ENCODE assay signal across 9 cellular contexts in genomic region chr5:139666551-139666950, GRCh38. TPM values are rescaled to one million over a fixed set of nuclear protein-coding genes. Genes with fewer than 3 reads are reported as not detected.
DNase-seq lines count a peak whose midpoint lies in the region; ATAC-seq and TF ChIP-seq lines count a peak whose summit lies in the region.
"Had no signal": no experiment of that assay in that cellular context is flagged by ENCODE, and none has a peak within 500 bp of the region (broad histone marks: within the 10 kb centered on the region; RNA-seq: fewer than 3 reads in every experiment).

No MANE protein-coding gene starts in this region.

- H3K4me3 ChIP-seq in DOHH2 (ENCODE audit: low read length) = no peak overlapping the region
- H3K4me3 ChIP-seq in Panc1 (ENCODE audit: low read depth in 2 of 2, low read length in 2 of 2) = no peak overlapping the region
- no peak overlapping the region for H3K4me3 ChIP-seq in fibroblast of lung (replicated peaks in 1 of 4; ENCODE audit: control extremely low read depth in 1 of 4, insufficient read depth in 1 of 4, low read depth in 3 of 4, low read length in 4 of 4)
- H3K4me3 ChIP-seq in skeletal muscle tissue (ENCODE audit: low read length in 3 of 3) = peak overlapping the region in 2 of 3 donors; percentile 29 to 30
- H3K4me3 ChIP-seq in MG63 = no peak overlapping the region

- no peaks in the 10 kb centered on the region for H3K9me2 ChIP-seq in DOHH2 (replicated peaks; ENCODE audit: control insufficient read depth, low read length)

- peaks cover 23% of the 10 kb centered on the region for H3F3A ChIP-seq in DOHH2 (ENCODE audit: control insufficient read depth, insufficient read depth)

- no peak overlapping the region for H2AFZ ChIP-seq in fibroblast of lung (ENCODE audit: low read length)

- H3K36me3 ChIP-seq in DOHH2 (ENCODE audit: control insufficient read depth, low read length) = peaks cover 25% of the 10 kb centered on the region
- no peaks in the 10 kb centered on the region for H3K36me3 ChIP-seq in Panc1 (ENCODE audit: control insufficient read depth, insufficient read depth, low read length)
- no peaks in the 10 kb centered on the region for H3K36me3 ChIP-seq in fibroblast of lung (ENCODE audit: control insufficient read depth, insufficient read depth, low read length)
- peaks cover 0 to 4% (median 0%) of the 10 kb centered on the region in 3 donors for H3K36me3 ChIP-seq in skeletal muscle tissue (ENCODE audit: control insufficient read depth in 3 of 3, insufficient read depth in 3 of 3, low read length in 3 of 3)
- H3K36me3 ChIP-seq in MG63 = peaks cover 83% of the 10 kb centered on the region

- H3K9ac ChIP-seq in fibroblast of lung (ENCODE audit: insufficient read depth, low read length) (no peak overlapping the region), skeletal muscle tissue (ENCODE audit: low read depth in 1 of 3, low read length in 3 of 3) (peak overlapping the region; percentile 77 to 95 (median 79))

- POLR2A ChIA-PET in Panc1 (lab: Charles Lee) = interaction anchor here (0.5 to 0.8 kb wide), 2 partner anchors 104 to 512 kb away, joined by 3 to 8 read pairs; no protein-coding TSS in a partner anchor

- intact Hi-C loops in Panc1 (cut with micrococcal nuclease; ENCODE audit: unreplicated experiment) = no loop called here

- BruUV-seq in Panc1 (replicated peaks; lab: Mats Ljungman, UMichigan) = no TSS peak

- H3K27ac ChIP-seq in DOHH2 (ENCODE audit: low read depth, low read length) = 0 out of 2 replicates have a peak overlapping the region, but pooled peaks have one; percentile 1
- peak overlapping the region; percentile 99 for H3K27ac ChIP-seq in Panc1 (ENCODE audit: low read length)
- peak overlapping the region; percentile 23 for H3K27ac ChIP-seq in fibroblast of lung (ENCODE audit: insufficient read depth, low read length)
- H3K27ac ChIP-seq in skeletal muscle tissue (ENCODE audit: low read depth, low read length) = peak overlapping the region; percentile 85

- in situ Hi-C loops in Panc1 (cut with HindIII; ENCODE audit: low pct_unique_long_range_greater_than_20kb, low sequenced_read_pairs) = no loop called here
- in situ Hi-C loops in ACHN (cut with HindIII; ENCODE audit: low pct_ligation_motif_present, low pct_unique_long_range_greater_than_20kb, low sequenced_read_pairs) = no loop called here

- H3K79me2 ChIP-seq in DOHH2 (ENCODE audit: control insufficient read depth, low read length) (peaks cover 88% of the 10 kb centered on the region), fibroblast of lung (ENCODE audit: control insufficient read depth, insufficient read depth, low read length) (peaks cover 19% of the 10 kb centered on the region)

- no peaks in the 10 kb centered on the region for H3K9me3 ChIP-seq in DOHH2 (ENCODE audit: control insufficient read depth, insufficient read depth, low read length)
- no peaks in the 10 kb centered on the region for H3K9me3 ChIP-seq in Panc1 (ENCODE audit: control insufficient read depth, insufficient read depth, low read depth, low read length)
- H3K9me3 ChIP-seq in fibroblast of lung (ENCODE audit: control insufficient read depth, insufficient read depth, low read depth, low read length) = no peaks in the 10 kb centered on the region
- no peaks in the 10 kb centered on the region for H3K9me3 ChIP-seq in skeletal muscle tissue (ENCODE audit: control insufficient read depth in 3 of 3, low read length in 3 of 3)
- no peaks in the 10 kb centered on the region for H3K9me3 ChIP-seq in MG63

- H3K27me3 ChIP-seq in DOHH2 (ENCODE audit: control insufficient read depth, low read length) = no peaks in the 10 kb centered on the region
- no peaks in the 10 kb centered on the region for H3K27me3 ChIP-seq in Panc1 (ENCODE audit: control insufficient read depth, insufficient read depth, low read length)
- H3K27me3 ChIP-seq in fibroblast of lung (ENCODE audit: control insufficient read depth, insufficient read depth, low read length) = no peaks in the 10 kb centered on the region
- H3K27me3 ChIP-seq in skeletal muscle tissue (ENCODE audit: control insufficient read depth in 3 of 3, insufficient read depth in 3 of 3, low read length in 3 of 3) = no peaks in the 10 kb centered on the region
- no peaks in the 10 kb centered on the region for H3K27me3 ChIP-seq in MG63

- CTCF ChIA-PET in Panc1 (lab: Charles Lee) = interaction anchor here (1.0 to 1.7 kb wide), 2 partner anchors 12 to 31 kb away, joined by 3 to 6 read pairs; no protein-coding TSS in a partner anchor

- ATAC-seq in Panc1 = 0 out of 2 replicates have a peak, but pooled peaks have one; percentile 10

- H3K4me2 ChIP-seq in DOHH2 (ENCODE audit: low read length) (peak overlapping the region; percentile 91), fibroblast of lung (ENCODE audit: extremely low read depth, insufficient read depth, low read length) (no peak overlapping the region)

- TF ChIP-seq CTCF in DOHH2 (IDR thresholded peaks at IDR 0.05; ENCODE audit: low read depth, low read length, poor library complexity, severe bottlenecking) = no peak
- TF ChIP-seq CTCF in Panc1 (IDR thresholded peaks at IDR 0.05) = no peak
- no peak for TF ChIP-seq CTCF in fibroblast of lung (conservative IDR thresholded peaks at IDR 0.05 in 1 of 2, IDR thresholded peaks at IDR 0.05 in 1 of 2; ENCODE audit: low read depth in 1 of 2, low read length in 2 of 2)

- H3K4me1 ChIP-seq in DOHH2 (ENCODE audit: control insufficient read depth, low read length) (peaks cover 99% of the 10 kb centered on the region), Panc1 (ENCODE audit: control insufficient read depth, insufficient read depth, low read length) (peaks cover 96% of the 10 kb centered on the region), fibroblast of lung (ENCODE audit: control insufficient read depth, extremely low read depth, insufficient read depth, low read length) (peaks cover 18% of the 10 kb centered on the region), skeletal muscle tissue (ENCODE audit: control insufficient read depth in 3 of 3, insufficient read depth in 3 of 3, low read length in 3 of 3) (peaks cover 94 to 99% (median 98%) of the 10 kb centered on the region in 3 donors)

- H4K20me1 ChIP-seq in DOHH2 (ENCODE audit: control insufficient read depth, insufficient read depth, low read depth, low read length) (peaks cover 13% of the 10 kb centered on the region; the same call in 1 of the 2 replicates), fibroblast of lung (ENCODE audit: control insufficient read depth, extremely low read depth, insufficient read depth, low read length) (no peaks in the 10 kb centered on the region)

- DNase-seq in Panc1 (ENCODE audit: low read depth, low spot score) = no peak
- DNase-seq in fibroblast of lung (ENCODE audit: low read depth in 2 of 2) = no peak
- no peak for DNase-seq in ACHN
- no peak for DNase-seq in MG63
- no peak for DNase-seq in NCI-H146 (lab: John Stamatoyannopoulos, UW)
- DNase-seq: glutamatergic neuron; stimulated activated CD4-positive, alpha-beta T cell treated with anti-CD3 and anti-CD28 coated beads, Interleukin-4, amount 100 ng/mL, for 1 hour had no signal

RNA-seq across cellular contexts. Expression of gene CXXC5, which starts 18.4 kb away (rescaled TPM):
- 85.0 TPM for total RNA-seq in Panc1 (2021; ENCODE audit: unreplicated experiment)
- 151 TPM for polyA plus RNA-seq in Panc1 (2012; ENCODE audit: insufficient read length)
- total RNA-seq in fibroblast of lung = 29.0 and 43.9 TPM in 2 replicates
- 15.8 and 18.6 TPM in 2 replicates for polyA plus RNA-seq in fibroblast of lung
- 17.6 and 19.7 TPM in 2 replicates for polyA plus RNA-seq in fibroblast of lung (2012)
- polyA minus RNA-seq in fibroblast of lung (ENCODE audit: low replicate concordance) = 8.7 and 22.1 TPM in 2 replicates
- total RNA-seq in skeletal muscle tissue = 66.8 TPM
- 133 and 193 TPM in 2 replicates for total RNA-seq in MG63 (2014; rRNA removed; shearing (Covaris generic); ENCODE audit: low replicate concordance)

Comparison
In these comparisons a context has a peak if more than half of its experiments do, and no peak if none do; other contexts are left out.
1. H3K27ac ChIP-seq: peak in every context shown above with its lines; median percentile 99 in Panc1; 85 in skeletal muscle tissue; 23 in fibroblast of lung; 1 in DOHH2.
2. H3K4me3 ChIP-seq: peak in skeletal muscle tissue (2 of 3); none in DOHH2 (single experiment), Panc1 (0 of 2), fibroblast of lung (0 of 4) and MG63 (single experiment).